24 cellular contexts compared by ENCODE assay signal in genomic region chr5:88999853-89000252, GRCh38.
"Had no signal": no experiment of that assay in that cellular context is flagged by ENCODE, and none has a peak within 500 bp of the region (broad histone marks: within the 10 kb centered on the region; RNA-seq: fewer than 3 reads in every experiment).

No MANE protein-coding gene starts in this region.

- H3K27ac ChIP-seq: colonic mucosa, epithelial cell of prostate, esophagus squamous epithelium, gastroesophageal sphincter, heart left ventricle, hepatocyte, left lung, lower lobe of right lung had no signal

- DNase-seq: colonic mucosa; cortex of kidney; effector CD8-positive, alpha-beta T cell; effector memory CD8-positive, alpha-beta T cell; endodermal cell; erythroblast; esophagus squamous epithelium; foreskin fibroblast; foreskin melanocyte; heart left ventricle; hypothalamus; immature natural killer cell; islet precursor cell; left cardiac atrium; left lung; left ventricle myocardium superior; lower lobe of right lung; mesenchymal stem cell; mucosa of descending colon had no signal

- ATAC-seq: effector memory CD8-positive, alpha-beta T cell; esophagus mucosa; gastroesophageal sphincter; heart left ventricle; left cardiac atrium; left lung; left ventricle myocardium superior; lower lobe of right lung; mucosa of descending colon had no signal

- H2AFZ ChIP-seq: hepatocyte had no signal

- H3K4me3 ChIP-seq: colonic mucosa, esophagus squamous epithelium, gastroesophageal sphincter, heart left ventricle, hepatocyte, left lung, lower lobe of right lung, mucosa of descending colon had no signal

- H3K9me3 ChIP-seq: colonic mucosa, lower lobe of right lung had no signal

- FAIRE-seq: endometrium had no signal

- H3K27me3 ChIP-seq: colonic mucosa, esophagus squamous epithelium, gastroesophageal sphincter, heart left ventricle, hepatocyte, left lung had no signal

- H3K4me2 ChIP-seq: hepatocyte had no signal

- H3K4me1 ChIP-seq: colonic mucosa, esophagus squamous epithelium, gastroesophageal sphincter, left lung, lower lobe of right lung had no signal

- H3K79me2 ChIP-seq: hepatocyte had no signal

- H3K36me3 ChIP-seq: colonic mucosa, esophagus squamous epithelium, gastroesophageal sphincter, heart left ventricle, left lung, lower lobe of right lung had no signal
